ENCODE assay signal across 2 cellular contexts in genomic region chr4:71259911-71260331, GRCh38.
TF ChIP-seq lines count a peak whose summit lies in the region.

No MANE protein-coding gene starts in this region.

TF ChIP-seq in IMR-90, 13 proteins besides CTCF, POLR2A, EP300 and RAD21:
- TF ChIP-seq USF2 (IDR thresholded peaks at IDR 0.05; ENCODE audit: low read depth, low read length) (no peak), RCOR1 (IDR thresholded peaks at IDR 0.05; ENCODE audit: insufficient replicate concordance, low read length) (no peak), ELK1 (IDR thresholded peaks at IDR 0.05; ENCODE audit: borderline replicate concordance, low read depth, low read length) (no peak), SMC3 (IDR thresholded peaks at IDR 0.05; ENCODE audit: low read depth, low read length) (no peak), FOS (IDR thresholded peaks at IDR 0.05; ENCODE audit: low read depth, low read length) (no peak), MAZ (IDR thresholded peaks at IDR 0.05; ENCODE audit: borderline replicate concordance, low read depth, low read length) (no peak), MXI1 (IDR thresholded peaks at IDR 0.05; ENCODE audit: borderline replicate concordance, low read depth, low read length) (no peak), CEBPB (IDR thresholded peaks at IDR 0.05; ENCODE audit: low read depth, low read length) (no peak)
TF ChIP-seq in IMR-90: peak in this region for 0.

TF ChIP-seq in WTC11, 78 proteins besides CTCF, POLR2A, EP300 and RAD21 (continued from another document):
- TF ChIP-seq ZMAT4 (CRISPR knock-in tag; IDR thresholded peaks at IDR 0.05) = no peak
- no peak for TF ChIP-seq MYBL2 (CRISPR knock-in tag; IDR thresholded peaks at IDR 0.05)
- no peak for TF ChIP-seq ZNF671 (CRISPR knock-in tag; IDR thresholded peaks at IDR 0.05)
- TF ChIP-seq PRDM15 (CRISPR knock-in tag; IDR thresholded peaks at IDR 0.05) = no peak
- no peak for TF ChIP-seq NR1H2 (CRISPR knock-in tag; IDR thresholded peaks at IDR 0.05)
- TF ChIP-seq GRHL2 (CRISPR knock-in tag; IDR thresholded peaks at IDR 0.05; ENCODE audit: insufficient replicate concordance, severe bottlenecking) = no peak
- no peak for TF ChIP-seq ZBTB43 (CRISPR knock-in tag; IDR thresholded peaks at IDR 0.05)
- TF ChIP-seq ZNF232 (CRISPR knock-in tag; IDR thresholded peaks at IDR 0.05) = no peak
- no peak for TF ChIP-seq CREB1 (CRISPR knock-in tag; IDR thresholded peaks at IDR 0.05)
- no peak for TF ChIP-seq GTF2I (CRISPR knock-in tag; conservative IDR thresholded peaks at IDR 0.05)
- no peak for TF ChIP-seq ZNF416 (CRISPR knock-in tag; IDR thresholded peaks at IDR 0.05)
- no peak for TF ChIP-seq ATF6 (CRISPR knock-in tag; IDR thresholded peaks at IDR 0.05)
- TF ChIP-seq ETV6 (CRISPR knock-in tag; IDR thresholded peaks at IDR 0.05) = no peak
